1 cellular context compared by ENCODE assay signal in the genomic region with DNA sequence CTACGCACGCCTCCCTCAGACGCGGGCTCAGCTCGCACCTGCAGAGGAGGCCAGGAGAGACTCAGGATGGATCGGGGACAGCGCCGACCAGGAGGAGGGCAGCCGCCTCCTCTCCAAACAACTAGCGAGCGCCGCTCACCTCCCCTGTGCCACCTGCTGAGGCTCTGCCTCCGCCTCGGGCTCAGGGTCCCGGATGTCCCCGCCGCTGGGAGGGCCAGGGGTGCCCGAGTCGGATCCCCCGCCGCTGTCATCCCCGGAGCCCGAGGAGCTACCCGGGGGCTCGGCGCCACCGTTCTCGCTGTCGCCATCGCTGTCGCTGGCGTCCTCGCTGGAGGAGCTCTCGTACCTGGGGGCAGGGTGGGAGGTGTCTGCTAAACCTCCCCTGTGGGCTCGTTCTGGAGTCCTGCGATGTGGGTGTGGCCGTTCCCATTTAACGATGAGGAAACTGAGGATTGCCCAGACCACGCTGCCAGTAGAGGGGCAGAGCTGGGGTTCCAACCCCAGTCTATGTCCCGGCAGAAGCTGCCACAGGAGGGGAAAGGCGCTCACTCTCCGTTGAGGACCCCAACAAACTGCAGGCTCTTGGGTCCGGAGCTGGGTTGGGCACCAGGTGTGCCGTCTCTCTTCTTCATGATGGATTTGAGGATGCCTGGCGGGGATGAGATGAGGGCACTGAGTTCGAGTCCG.
TF ChIP-seq lines count a peak whose summit lies in the region.

No MANE protein-coding gene starts in this region.

TF ChIP-seq in H1, 55 proteins besides CTCF, POLR2A, EP300 and RAD21:
- TF ChIP-seq SUZ12 (IDR thresholded peaks at IDR 0.05; ENCODE audit: low read length) (peak; percentile 87), RBBP5 (IDR thresholded peaks at IDR 0.05; ENCODE audit: borderline replicate concordance, low read depth, low read length) (no peak), MAFK (IDR thresholded peaks at IDR 0.05; ENCODE audit: low read depth, low read length) (no peak), JUND (IDR thresholded peaks at IDR 0.05; ENCODE audit: low read length) (no peak), EZH2 (IDR thresholded peaks at IDR 0.05; ENCODE audit: low read depth, low read length, severe bottlenecking) (peak; percentile 82)
- TF ChIP-seq, protein P1, sequence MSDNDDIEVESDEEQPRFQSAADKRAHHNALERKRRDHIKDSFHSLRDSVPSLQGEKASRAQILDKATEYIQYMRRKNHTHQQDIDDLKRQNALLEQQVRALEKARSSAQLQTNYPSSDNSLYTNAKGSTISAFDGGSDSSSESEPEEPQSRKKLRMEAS (IDR thresholded peaks at IDR 0.05): 0 out of 2 replicates have a peak, but pooled peaks have one; percentile 26
